ENCODE assay signal across 16 cellular contexts in the genomic region with DNA sequence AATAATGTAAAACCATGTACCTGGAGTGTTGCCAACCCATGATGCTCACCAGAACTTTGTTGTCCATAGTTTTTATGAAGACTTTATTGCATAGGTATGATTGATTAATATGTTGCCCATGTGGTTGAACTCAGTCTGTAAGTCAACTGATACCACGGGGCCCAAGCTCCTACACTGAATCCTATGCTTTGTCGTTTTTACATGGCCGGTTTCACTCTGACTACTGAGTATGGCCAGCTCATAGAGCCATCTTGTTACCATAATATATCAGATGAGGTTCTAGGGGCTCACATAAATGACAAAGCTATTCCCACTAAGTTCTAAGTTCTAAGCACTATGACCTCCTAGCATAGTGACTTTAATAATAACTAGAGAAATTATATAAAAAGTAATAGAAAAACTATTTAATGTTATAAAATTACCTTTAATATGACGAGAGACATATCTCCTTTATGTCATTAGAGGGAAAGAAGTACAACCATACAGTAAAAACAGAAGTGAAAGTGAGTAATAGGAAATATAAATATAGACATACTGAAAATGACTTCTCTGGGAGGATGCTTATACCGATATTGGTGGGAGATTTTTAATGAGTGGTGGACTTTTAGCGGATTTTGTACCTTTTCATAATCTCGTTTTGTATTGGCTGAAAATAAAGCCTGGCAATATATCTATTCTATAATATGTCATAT.
DNase-seq lines count a peak whose midpoint lies in the region; ATAC-seq and TF ChIP-seq lines count a peak whose summit lies in the region.
"Had no signal": no experiment of that assay in that cellular context is flagged by ENCODE, and none has a peak within 500 bp of the region (broad histone marks: within the 10 kb centered on the region; RNA-seq: fewer than 3 reads in every experiment).

No MANE protein-coding gene starts in this region.

- H3K36me3 ChIP-seq in suprapubic skin, result no peaks in the 10 kb centered on the region
- H3K36me3 ChIP-seq: HAP-1, WERI-Rb-1 had no signal

- DNase-seq in NCI-H2171 treated with DMSO at 0.1 percent for 48 hours (lab: John Stamatoyannopoulos, UW), result no peak
- no peak for DNase-seq in hepatic stellate cell (ENCODE audit: low spot score)
- no peak for DNase-seq in suprapubic skin (ENCODE audit: low spot score in 2 of 2)
- DNase-seq in NCI-H1048 (lab: John Stamatoyannopoulos, UW), result no peak
- DNase-seq: activated CD8-positive, alpha-beta memory T cell treated with anti-CD3 and anti-CD28 coated beads, Interleukin-2, amount 50 U/mL, for 48 hours; DND-41; hippocampal formation; NCI-H774; nephron progenitor cell; WERI-Rb-1 had no signal

- no peak for TF ChIP-seq CTCF in suprapubic skin (IDR thresholded peaks at IDR 0.05)

- no peak for TF ChIP-seq EP300 in suprapubic skin (IDR thresholded peaks at IDR 0.05)

- H3K27ac ChIP-seq in suprapubic skin, result no peak overlapping the region
- H3K27ac ChIP-seq: WERI-Rb-1 had no signal

- peak; percentile 83 for ATAC-seq in GM18517 (IDR thresholded peaks at IDR 0.05; ENCODE audit: unreplicated experiment)
- peak; percentile 83 for ATAC-seq in GM21447 (IDR thresholded peaks at IDR 0.05; ENCODE audit: unreplicated experiment)
- peak; percentile 91 for ATAC-seq in HG02973 (IDR thresholded peaks at IDR 0.05; ENCODE audit: unreplicated experiment)
- peak; percentile 93 for ATAC-seq in HG03575 (IDR thresholded peaks at IDR 0.05; ENCODE audit: extremely low read depth, insufficient number of reproducible peaks, low FRiP score, unreplicated experiment)
- ATAC-seq: sciatic nerve had no signal

- no peaks in the 10 kb centered on the region for H3K9me3 ChIP-seq in suprapubic skin
- H3K9me3 ChIP-seq: HAP-1 had no signal

- 74% methylated on average over 7 of the region's 7 CpGs for whole genome bisulfite sequencing in suprapubic skin

- H3K4me3 ChIP-seq in suprapubic skin, result no peak overlapping the region
- H3K4me3 ChIP-seq: HAP-1 had no signal

- H3K27me3 ChIP-seq in suprapubic skin, result no peaks in the 10 kb centered on the region

- TF ChIP-seq POLR2A in suprapubic skin (IDR thresholded peaks at IDR 0.05), result no peak

- H3K4me1 ChIP-seq in suprapubic skin, result no peaks in the 10 kb centered on the region
- H3K4me1 ChIP-seq: HAP-1 had no signal
